In the genomic region with DNA sequence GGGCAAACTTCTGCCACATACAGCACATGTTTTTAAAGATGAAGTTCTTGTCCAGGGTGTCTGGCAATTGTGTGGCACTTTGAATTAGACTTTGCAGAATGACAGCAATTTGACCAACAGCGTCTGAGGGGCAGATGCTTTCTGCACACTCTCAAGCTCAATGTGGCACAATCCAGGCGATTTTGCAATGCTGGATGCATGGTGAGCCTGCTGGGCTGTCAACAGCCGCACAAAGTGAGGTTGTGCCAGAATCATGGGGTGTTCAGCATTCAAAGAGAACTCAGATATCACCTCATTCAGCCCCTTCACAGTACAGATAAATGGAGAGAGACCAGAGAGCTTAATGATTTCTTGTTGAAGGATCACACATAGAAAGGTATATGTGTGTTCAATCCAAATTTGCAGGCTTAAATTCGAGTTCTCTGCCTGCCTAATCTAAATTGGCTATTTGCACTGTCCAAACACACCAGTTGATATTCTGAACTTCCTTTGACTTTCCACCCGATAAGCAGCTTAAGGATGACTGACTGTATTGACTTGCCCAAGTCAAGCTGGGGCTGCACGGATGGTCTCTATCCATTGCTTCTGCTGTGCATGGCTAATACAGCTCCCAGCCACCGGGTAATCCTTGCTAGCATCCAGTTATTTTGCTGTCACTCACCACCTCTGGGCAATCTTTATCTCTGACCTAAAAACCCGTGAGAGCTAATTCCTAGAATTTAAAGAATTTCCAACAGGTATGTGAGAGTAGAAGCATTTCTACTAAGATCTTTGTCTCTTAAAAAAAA, we compare ENCODE assay signal across 20 cellular contexts.
"Had no signal": no experiment of that assay in that cellular context is flagged by ENCODE, and none has a peak within 500 bp of the region (broad histone marks: within the 10 kb centered on the region; RNA-seq: fewer than 3 reads in every experiment).

No MANE protein-coding gene starts in this region.

- H3K36me3 Mint-ChIP-seq: activated CD8-positive, alpha-beta memory T cell treated with anti-CD3 and anti-CD28 coated beads, Interleukin-2, amount 10 ng/mL, durations not matched to agents 7 days and 5 days; activated naive CD8-positive, alpha-beta T cell treated with anti-CD3 and anti-CD28 coated beads for 36 hours; mesothelial cell of epicardium; stimulated activated naive B cell treated with anti-CD40 and anti-IgM and Interleukin-4, amounts not matched to agents 10 μg/mL and 1 μg/mL and 100 μg/mL, for 72 hours had no signal

- H3K27me3 ChIP-seq: upper lobe of right lung had no signal

- H3K27ac Mint-ChIP-seq: activated B cell treated with CpG ODN at 0.5 μM for 24 hours; activated CD4-positive, alpha-beta memory T cell treated with anti-CD3 and anti-CD28 coated beads, Interleukin-2, amount 10 ng/mL, durations not matched to agents 7 days and 5 days; activated CD8-positive, alpha-beta memory T cell treated with anti-CD3 and anti-CD28 coated beads, Interleukin-2, amount 10 ng/mL, durations not matched to agents 7 days and 5 days; activated naive CD8-positive, alpha-beta T cell treated with anti-CD3 and anti-CD28 coated beads for 36 hours; activated T-helper 17 cell treated with anti-CD3 and anti-CD28 coated beads, Interleukin-2, amount 50 U/mL, for 72 hours; mesothelial cell of epicardium; nephron; stimulated activated naive B cell treated with anti-CD40 and anti-IgM and Interleukin-4, amounts not matched to agents 10 μg/mL and 1 μg/mL and 100 μg/mL, for 72 hours; T-helper 2 cell treated with Interferon-gamma antibody and Interleukin-4, amounts not matched to agents 5 μg/mL and 100 μg/mL, for 36 hours had no signal

- H3K4me3 ChIP-seq: coronary artery, lower lobe of right lung, upper lobe of right lung had no signal

- DNase-seq: activated B cell treated with CpG ODN at 0.5 μM for 24 hours; activated CD4-positive, alpha-beta memory T cell treated with anti-CD3 and anti-CD28 coated beads, Interleukin-2, amount 10 ng/mL, durations not matched to agents 7 days and 5 days; activated CD4-positive, alpha-beta T cell treated with anti-CD3 and anti-CD28 coated beads for 4 hours; activated CD8-positive, alpha-beta memory T cell treated with anti-CD3 and anti-CD28 coated beads, Interleukin-2, amount 10 ng/mL, durations not matched to agents 7 days and 5 days; activated naive CD4-positive, alpha-beta T cell; activated naive CD8-positive, alpha-beta T cell treated with anti-CD3 and anti-CD28 coated beads for 36 hours; amygdala; central memory CD4-positive, alpha-beta T cell; hippocampal formation; left cardiac atrium; lower lobe of right lung; nucleus accumbens; stimulated activated naive B cell treated with anti-CD40 and anti-IgM and Interleukin-4, amounts not matched to agents 10 μg/mL and 1 μg/mL and 100 μg/mL, for 72 hours; upper lobe of right lung had no signal

- H3K4me3 Mint-ChIP-seq: activated B cell treated with CpG ODN at 0.5 μM for 24 hours; activated CD4-positive, alpha-beta memory T cell treated with anti-CD3 and anti-CD28 coated beads, Interleukin-2, amount 10 ng/mL, durations not matched to agents 7 days and 5 days; activated CD8-positive, alpha-beta memory T cell treated with anti-CD3 and anti-CD28 coated beads, Interleukin-2, amount 10 ng/mL, durations not matched to agents 7 days and 5 days; activated naive CD8-positive, alpha-beta T cell treated with anti-CD3 and anti-CD28 coated beads for 36 hours; activated T-helper 17 cell treated with anti-CD3 and anti-CD28 coated beads, Interleukin-2, amount 50 U/mL, for 72 hours; mesothelial cell of epicardium; nephron; stimulated activated naive B cell treated with anti-CD40 and anti-IgM and Interleukin-4, amounts not matched to agents 10 μg/mL and 1 μg/mL and 100 μg/mL, for 72 hours; T-helper 2 cell treated with Interferon-gamma antibody and Interleukin-4, amounts not matched to agents 5 μg/mL and 100 μg/mL, for 36 hours had no signal

- H3K9me3 ChIP-seq: lower lobe of right lung, upper lobe of right lung had no signal

- H3K4me1 ChIP-seq: lower lobe of right lung, upper lobe of right lung had no signal

- H3K27me3 Mint-ChIP-seq: activated B cell treated with CpG ODN at 0.5 μM for 24 hours; activated CD4-positive, alpha-beta memory T cell treated with anti-CD3 and anti-CD28 coated beads, Interleukin-2, amount 10 ng/mL, durations not matched to agents 7 days and 5 days; activated CD8-positive, alpha-beta memory T cell treated with anti-CD3 and anti-CD28 coated beads, Interleukin-2, amount 10 ng/mL, durations not matched to agents 7 days and 5 days; activated naive CD8-positive, alpha-beta T cell treated with anti-CD3 and anti-CD28 coated beads for 36 hours; activated T-helper 17 cell treated with anti-CD3 and anti-CD28 coated beads, Interleukin-2, amount 50 U/mL, for 72 hours; stimulated activated naive B cell treated with anti-CD40 and anti-IgM and Interleukin-4, amounts not matched to agents 10 μg/mL and 1 μg/mL and 100 μg/mL, for 72 hours had no signal

- H3K4me1 Mint-ChIP-seq: activated B cell treated with CpG ODN at 0.5 μM for 24 hours; activated CD4-positive, alpha-beta memory T cell treated with anti-CD3 and anti-CD28 coated beads, Interleukin-2, amount 10 ng/mL, durations not matched to agents 7 days and 5 days; activated CD8-positive, alpha-beta memory T cell treated with anti-CD3 and anti-CD28 coated beads, Interleukin-2, amount 10 ng/mL, durations not matched to agents 7 days and 5 days; activated naive CD8-positive, alpha-beta T cell treated with anti-CD3 and anti-CD28 coated beads for 36 hours; activated T-helper 17 cell treated with anti-CD3 and anti-CD28 coated beads, Interleukin-2, amount 50 U/mL, for 72 hours; stimulated activated naive B cell treated with anti-CD40 and anti-IgM and Interleukin-4, amounts not matched to agents 10 μg/mL and 1 μg/mL and 100 μg/mL, for 72 hours had no signal

- H3K9me3 Mint-ChIP-seq: activated B cell treated with CpG ODN at 0.5 μM for 24 hours; activated naive CD8-positive, alpha-beta T cell treated with anti-CD3 and anti-CD28 coated beads for 36 hours; mesothelial cell of epicardium; T-helper 2 cell treated with Interferon-gamma antibody and Interleukin-4, amounts not matched to agents 5 μg/mL and 100 μg/mL, for 36 hours had no signal

- H3K36me3 ChIP-seq: lower lobe of right lung, upper lobe of right lung had no signal

- H3K27ac ChIP-seq: coronary artery, lower lobe of right lung, upper lobe of right lung had no signal

- ATAC-seq: activated CD8-positive, alpha-beta memory T cell treated with anti-CD3 and anti-CD28 coated beads, Interleukin-2, amount 10 ng/mL, durations not matched to agents 7 days and 5 days; activated T-helper 17 cell treated with anti-CD3 and anti-CD28 coated beads, Interleukin-2, amount 50 U/mL, for 72 hours; esophagus mucosa; lower lobe of right lung; stimulated activated naive B cell treated with anti-CD40 and anti-IgM and Interleukin-4, amounts not matched to agents 10 μg/mL and 1 μg/mL and 100 μg/mL, for 72 hours; upper lobe of right lung had no signal
